Comparison of ENCODE assay signal across 13 cellular contexts in genomic region chr1:45623972-45624371, GRCh38. TPM values are rescaled to one million over a fixed set of nuclear protein-coding genes. Genes with fewer than 3 reads are reported as not detected.
DNase-seq lines count a peak whose midpoint lies in the region; ATAC-seq and TF ChIP-seq lines count a peak whose summit lies in the region.
"Had no signal": no experiment of that assay in that cellular context is flagged by ENCODE, and none has a peak within 500 bp of the region (broad histone marks: within the 10 kb centered on the region; RNA-seq: fewer than 3 reads in every experiment).

TSS of gene CCDC17 (minus strand) at chr1:45624054. CDS start at chr1:45623909, 145 bp downstream.

- H3K27me3 Mint-ChIP-seq in activated CD4-positive, alpha-beta T cell treated with anti-CD3 and anti-CD28 coated beads, Interleukin-2, amount 10 ng/mL, durations not matched to agents 7 days and 5 days, result no peaks in the 10 kb centered on the region
- H3K27me3 Mint-ChIP-seq in MCF 10A (ENCODE audit: insufficient read depth, unreplicated experiment), result no peaks in the 10 kb centered on the region
- H3K27me3 Mint-ChIP-seq: T-cell had no signal

- no peak within 1 kb of the TSS for H3K23ac ChIP-seq in mesenchymal stem cell (ENCODE audit: low read length in 2 of 2)

- H3K9me3 ChIP-seq in mesenchymal stem cell (ENCODE audit: control insufficient read depth, low read length), result no peaks in the 10 kb centered on the region
- no peaks in the 10 kb centered on the region for H3K9me3 ChIP-seq in thoracic aorta

- ATAC-seq in thoracic aorta (ENCODE audit: insufficient number of reproducible peaks, low FRiP score, low read depth), result no peak

- intact Hi-C loops in MCF 10A (cut with micrococcal nuclease), result no loop called here

- no peak within 1 kb of the TSS for H2BK12ac ChIP-seq in mesenchymal stem cell (ENCODE audit: low read length in 2 of 2)

- no peak within 1 kb of the TSS for H2AK5ac ChIP-seq in mesenchymal stem cell (ENCODE audit: low read length, severe bottlenecking)

- no peak within 1 kb of the TSS for H2AFZ ChIP-seq in mesenchymal stem cell (ENCODE audit: low read depth, low read length)

- POLR2A ChIA-PET in activated CD4-positive, alpha-beta T cell treated with anti-CD3 and anti-CD28 coated beads, Interleukin-2, amount 10 ng/mL, durations not matched to agents 7 days and 5 days (lab: Charles Lee), result no interaction called here
- POLR2A ChIA-PET in MCF 10A (lab: Yijun Ruan, JAX), result interaction anchor here (1.2 to 1.3 kb wide), 2 partner anchors 10 to 12 kb away, joined by 3 read pairs; no protein-coding TSS in a partner anchor

- peak within 1 kb of the TSS in 1 of 2 experiments; percentile 41 for H3K4me3 ChIP-seq in mesenchymal stem cell (ENCODE audit: insufficient read depth in 1 of 2, low read depth in 1 of 2, low read length in 2 of 2)
- peak within 1 kb of the TSS; percentile 63 for H3K4me3 ChIP-seq in thoracic aorta

- no peak within 1 kb of the TSS for H2BK120ac ChIP-seq in mesenchymal stem cell (ENCODE audit: low read depth, low read length)

- no peaks in the 10 kb centered on the region for H3K4me1 Mint-ChIP-seq in activated CD4-positive, alpha-beta T cell treated with anti-CD3 and anti-CD28 coated beads, Interleukin-2, amount 10 ng/mL, durations not matched to agents 7 days and 5 days
- no peaks in the 10 kb centered on the region for H3K4me1 Mint-ChIP-seq in MCF 10A (ENCODE audit: insufficient read depth, unreplicated experiment)

- H2BK15ac ChIP-seq in mesenchymal stem cell (ENCODE audit: low read depth, poor library complexity, severe bottlenecking), result no peak within 1 kb of the TSS

- H4K91ac ChIP-seq in mesenchymal stem cell (ENCODE audit: low read length), result no peak within 1 kb of the TSS

- H3K27ac ChIP-seq in mesenchymal stem cell (ENCODE audit: low read length, poor library complexity, severe bottlenecking) (no peak within 1 kb of the TSS), thoracic aorta (peak within 1 kb of the TSS in 1 of 2 donors; percentile 34)

- CTCF ChIA-PET in activated CD4-positive, alpha-beta T cell treated with anti-CD3 and anti-CD28 coated beads, Interleukin-2, amount 10 ng/mL, durations not matched to agents 7 days and 5 days (lab: Charles Lee), result interaction anchor here (0.6 to 1.6 kb wide), 3 partner anchors 9 to 123 kb away, joined by 3 read pairs; no protein-coding TSS in a partner anchor
- CTCF ChIA-PET in MCF 10A (lab: Yijun Ruan, JAX), result interaction anchor here (0.6 kb wide), 1 partner anchor 113 kb away, joined by 4 read pairs; no protein-coding TSS in a partner anchor

- H3K36me3 ChIP-seq in mesenchymal stem cell (ENCODE audit: control insufficient read depth in 1 of 2, insufficient read depth in 2 of 2, low read depth in 1 of 2, low read length in 2 of 2) (peaks cover 50 to 62% of the 10 kb centered on the region in 2 experiments), thoracic aorta (peaks cover 11% of the 10 kb centered on the region)

- DNase-seq in activated CD4-positive, alpha-beta T cell treated with anti-CD3 and anti-CD28 coated beads, Interleukin-2, amount 10 ng/mL, durations not matched to agents 7 days and 5 days, result no peak
- no peak for DNase-seq in activated CD4-positive, alpha-beta T cell treated with anti-CD3 and anti-CD28 coated beads for 1 hour
- no peak for DNase-seq in MCF 10A (ENCODE audit: unreplicated experiment)
- DNase-seq in mesenchymal stem cell, result no peak
- no peak for DNase-seq in thoracic aorta (ENCODE audit: low spot score)
- no peak for DNase-seq in DMS153 (lab: John Stamatoyannopoulos, UW)
- no peak for DNase-seq in NCI-H1417 treated with DMSO at 0.1 percent for 48 hours (lab: John Stamatoyannopoulos, UW)
- DNase-seq in germinal center (ENCODE audit: low spot score), result no peak
- DNase-seq: anterior cingulate cortex, kidney, NCI-H1694, T-cell had no signal

- WGBS in mesenchymal stem cell, result 60% methylated on average over 4 of the region's 4 CpGs

- H3K79me1 ChIP-seq in mesenchymal stem cell (replicated peaks; ENCODE audit: low read length, poor library complexity, severe bottlenecking), result peaks cover 3% of the 10 kb centered on the region

- H3K18ac ChIP-seq in mesenchymal stem cell (ENCODE audit: low read depth in 1 of 2, low read length in 2 of 2), result no peak within 1 kb of the TSS

- TF ChIP-seq CTCF in MCF 10A (IDR thresholded peaks at IDR 0.05; ENCODE audit: unreplicated experiment) (no peak), thoracic aorta (IDR thresholded peaks at IDR 0.05) (no peak)

- no peak within 1 kb of the TSS for H4K8ac ChIP-seq in mesenchymal stem cell (ENCODE audit: low read length)

- H3K4me1 ChIP-seq in mesenchymal stem cell (ENCODE audit: control insufficient read depth, insufficient read depth, low read depth, low read length) (no peaks in the 10 kb centered on the region), thoracic aorta (ENCODE audit: control insufficient read depth in 1 of 2, low read depth in 2 of 2) (peaks cover 0 to 10% of the 10 kb centered on the region in 2 donors)

- H3K4me2 ChIP-seq in mesenchymal stem cell (ENCODE audit: low read length, poor library complexity, severe bottlenecking), result no peak within 1 kb of the TSS

- peak within 1 kb of the TSS; percentile 36 for H3K27ac Mint-ChIP-seq in activated CD4-positive, alpha-beta T cell treated with anti-CD3 and anti-CD28 coated beads, Interleukin-2, amount 10 ng/mL, durations not matched to agents 7 days and 5 days
- H3K27ac Mint-ChIP-seq in MCF 10A (ENCODE audit: low read depth, unreplicated experiment), result peak within 1 kb of the TSS; percentile 39
- H3K27ac Mint-ChIP-seq: T-cell had no signal

- no TSS peak for BruUV-seq in MCF 10A (replicated peaks; lab: Mats Ljungman, UMichigan)

- H3K14ac ChIP-seq in mesenchymal stem cell (ENCODE audit: low read length in 2 of 2), result no peak within 1 kb of the TSS

- H2BK5ac ChIP-seq in mesenchymal stem cell (ENCODE audit: low read depth, low read length, poor library complexity, severe bottlenecking), result no peak within 1 kb of the TSS

- no peak within 1 kb of the TSS for H3K4ac ChIP-seq in mesenchymal stem cell (ENCODE audit: low read depth in 1 of 2, low read length in 2 of 2)

- peaks cover 32% of the 10 kb centered on the region for H3K36me3 Mint-ChIP-seq in activated CD4-positive, alpha-beta T cell treated with anti-CD3 and anti-CD28 coated beads, Interleukin-2, amount 10 ng/mL, durations not matched to agents 7 days and 5 days (ENCODE audit: low read depth)
- H3K36me3 Mint-ChIP-seq in MCF 10A (ENCODE audit: insufficient read depth, unreplicated experiment), result peaks cover 82% of the 10 kb centered on the region

- H3K9me3 Mint-ChIP-seq in activated CD4-positive, alpha-beta T cell treated with anti-CD3 and anti-CD28 coated beads, Interleukin-2, amount 10 ng/mL, durations not matched to agents 7 days and 5 days, result no peaks in the 10 kb centered on the region
- H3K9me3 Mint-ChIP-seq in MCF 10A (ENCODE audit: unreplicated experiment), result no peaks in the 10 kb centered on the region
- H3K9me3 Mint-ChIP-seq: T-cell had no signal

- no peaks in the 10 kb centered on the region for H3K27me3 ChIP-seq in mesenchymal stem cell (ENCODE audit: control insufficient read depth in 1 of 2, insufficient read depth in 1 of 2, low read length in 2 of 2)
- H3K27me3 ChIP-seq in thoracic aorta (replicated peaks; ENCODE audit: insufficient read depth), result no peaks in the 10 kb centered on the region

- peak within 1 kb of the TSS; percentile 45 for H3K9ac ChIP-seq in mesenchymal stem cell (ENCODE audit: low read length)

- H3K4me3 Mint-ChIP-seq in activated CD4-positive, alpha-beta T cell treated with anti-CD3 and anti-CD28 coated beads, Interleukin-2, amount 10 ng/mL, durations not matched to agents 7 days and 5 days, result no peak within 1 kb of the TSS
- H3K4me3 Mint-ChIP-seq in MCF 10A (ENCODE audit: unreplicated experiment), result no peak within 1 kb of the TSS
- H3K4me3 Mint-ChIP-seq: T-cell had no signal

RNA-seq across cellular contexts. Expression of gene CCDC17, which starts in this region (rescaled TPM):
- 1 to 10 TPM; 2.3 to 3.3 TPM for total RNA-seq in activated CD4-positive, alpha-beta T cell treated with anti-CD3 and anti-CD28 coated beads, Interleukin-2, amount 10 ng/mL, durations not matched to agents 7 days and 5 days
- total RNA-seq in MCF 10A (2022), result 3.9 and 4.9 TPM in 2 replicates
- 0.28 TPM for polyA plus RNA-seq in mesenchymal stem cell (2013, experiment 1 of 2)
- polyA plus RNA-seq in mesenchymal stem cell (2013, experiment 2 of 2), result 0.16 TPM
- total RNA-seq in thoracic aorta, result 1 to 10 TPM; 2.2 to 4.0 TPM
- total RNA-seq: epithelial cell of proximal tubule had no signal
